In genomic region chr6:127120787-127121636, GRCh38 we compare ENCODE assay signal across 8 cellular contexts. TPM values are rescaled to one million over a fixed set of nuclear protein-coding genes. Genes with fewer than 3 reads are reported as not detected.
DNase-seq lines count a peak whose midpoint lies in the region; ATAC-seq, FAIRE-seq and TF ChIP-seq lines count a peak whose summit lies in the region.

No MANE protein-coding gene starts in this region.

- TF ChIP-seq CTCF in endothelial cell of umbilical vein (IDR thresholded peaks at IDR 0.05; ENCODE audit: extremely low read depth in 1 of 2, insufficient read depth in 1 of 2, low read depth in 1 of 2, low read length in 2 of 2) (peak; percentile 83 to 89), mesothelial cell of epicardium (IDR thresholded peaks at IDR 0.05; ENCODE audit: unreplicated experiment) (peak; percentile 68)

- TSS peak; percentile 2 for BruUV-seq in endothelial cell of umbilical vein (replicated peaks; lab: Mats Ljungman, UMichigan)

- H3K4me1 Mint-ChIP-seq in activated CD4-positive, alpha-beta memory T cell treated with anti-CD3 and anti-CD28 coated beads, Interleukin-2, amount 10 ng/mL, durations not matched to agents 7 days and 5 days, result peaks cover 25% of the 10 kb centered on the region
- peaks cover 39% of the 10 kb centered on the region for H3K4me1 Mint-ChIP-seq in mesothelial cell of epicardium

- peak; percentile 81 for FAIRE-seq in endothelial cell of umbilical vein (lab: Jason Lieb, UNC)

- peak overlapping the region; percentile 6 for H3K9ac ChIP-seq in endothelial cell of umbilical vein (replicated peaks; ENCODE audit: extremely low read depth, insufficient read depth, low read length)

- H3K4me1 ChIP-seq in endothelial cell of umbilical vein (ENCODE audit: control insufficient read depth, extremely low read depth, insufficient read depth, low read length), result peaks cover 19% of the 10 kb centered on the region

- H3K27me3 Mint-ChIP-seq in activated CD4-positive, alpha-beta memory T cell treated with anti-CD3 and anti-CD28 coated beads, Interleukin-2, amount 10 ng/mL, durations not matched to agents 7 days and 5 days, result peaks cover 75% of the 10 kb centered on the region
- peaks cover 51% of the 10 kb centered on the region for H3K27me3 Mint-ChIP-seq in mesothelial cell of epicardium (ENCODE audit: low read depth)

- H3K27ac Mint-ChIP-seq in activated CD4-positive, alpha-beta memory T cell treated with anti-CD3 and anti-CD28 coated beads, Interleukin-2, amount 10 ng/mL, durations not matched to agents 7 days and 5 days, result no peak overlapping the region
- H3K27ac Mint-ChIP-seq in mesothelial cell of epicardium, result peak overlapping the region; percentile 56

- H3K9me3 ChIP-seq in endothelial cell of umbilical vein (replicated peaks; ENCODE audit: control insufficient read depth, insufficient read depth, low read length), result no peaks in the 10 kb centered on the region

- DNase-seq in CD1c-positive myeloid dendritic cell (ENCODE audit: extremely low spot score), result peak; percentile 72
- peak; percentile 51 to 86 for DNase-seq in NCI-H526 (lab: John Stamatoyannopoulos, UW)
- peak; percentile 76 for DNase-seq in activated CD4-positive, alpha-beta memory T cell treated with anti-CD3 and anti-CD28 coated beads, Interleukin-2, amount 10 ng/mL, durations not matched to agents 7 days and 5 days
- peak; percentile 88 for DNase-seq in endothelial cell of umbilical vein (ENCODE audit: low read depth, low spot score)
- peak; percentile 77 to 90 for DNase-seq in mesothelial cell of epicardium (ENCODE audit: low spot score in 2 of 2, unreplicated experiment in 2 of 2)
- DNase-seq in stimulated activated CD8-positive, alpha-beta memory T cell treated with anti-CD3 and anti-CD28 coated beads, Interleukin-4, amount 100 ng/mL, for 48 hours, result peak; percentile 83

- no peak overlapping the region for H3K4me3 Mint-ChIP-seq in activated CD4-positive, alpha-beta memory T cell treated with anti-CD3 and anti-CD28 coated beads, Interleukin-2, amount 10 ng/mL, durations not matched to agents 7 days and 5 days
- peak overlapping the region; percentile 85 for H3K4me3 Mint-ChIP-seq in mesothelial cell of epicardium

- no peak for TF ChIP-seq POLR2A in endothelial cell of umbilical vein (IDR thresholded peaks at IDR 0.05; ENCODE audit: low read depth, low read length)

- H3K79me2 ChIP-seq in endothelial cell of umbilical vein (ENCODE audit: control insufficient read depth, insufficient read depth, low read length), result no peaks in the 10 kb centered on the region

- no peaks in the 10 kb centered on the region for H3K27me3 ChIP-seq in endothelial cell of umbilical vein (ENCODE audit: control insufficient read depth in 2 of 2, insufficient read depth in 2 of 2, low read length in 2 of 2)

- peak; percentile 59 for ATAC-seq in GM19372 (IDR thresholded peaks at IDR 0.05; ENCODE audit: low read depth, unreplicated experiment)
- peak; percentile 75 for ATAC-seq in HG03439 (IDR thresholded peaks at IDR 0.05; ENCODE audit: unreplicated experiment)

- H3K36me3 ChIP-seq in endothelial cell of umbilical vein (ENCODE audit: control insufficient read depth in 2 of 2, extremely low read depth in 1 of 2, insufficient read depth in 2 of 2, low read length in 2 of 2), result no peaks in the 10 kb centered on the region

- peak overlapping the region; percentile 79 for H2AFZ ChIP-seq in endothelial cell of umbilical vein (ENCODE audit: low read depth, low read length)

- no peaks in the 10 kb centered on the region for H4K20me1 ChIP-seq in endothelial cell of umbilical vein (replicated peaks; ENCODE audit: control insufficient read depth, extremely low read depth, insufficient read depth, low read length)

- H3K9me1 ChIP-seq in endothelial cell of umbilical vein (replicated peaks; ENCODE audit: control insufficient read depth, extremely low read depth, insufficient read depth, low read length), result no peaks in the 10 kb centered on the region

- dilution Hi-C loops in endothelial cell of umbilical vein (cut with MboI; ENCODE audit: extremely low pct_ligation_motif_present, low sequenced_read_pairs), result no loop called here

- peak overlapping the region; percentile 84 for H3K4me2 ChIP-seq in endothelial cell of umbilical vein (ENCODE audit: insufficient read depth, low read length)

- CTCF ChIA-PET in activated CD4-positive, alpha-beta memory T cell treated with anti-CD3 and anti-CD28 coated beads, Interleukin-2, amount 10 ng/mL, durations not matched to agents 7 days and 5 days (lab: Charles Lee), result interaction anchor here (1.0 to 1.2 kb wide), 3 partner anchors 70 to 1126 kb away, joined by 3 read pairs; no protein-coding TSS in a partner anchor
- CTCF ChIA-PET in endothelial cell of umbilical vein (lab: Charles Lee), result interaction anchor here (0.8 to 3.7 kb wide), 15 partner anchors 10 to 1126 kb away, joined by 3 to 33 read pairs (median 7); partner anchors contain the start of gene RNF146

- POLR2A ChIA-PET in activated CD4-positive, alpha-beta memory T cell treated with anti-CD3 and anti-CD28 coated beads, Interleukin-2, amount 10 ng/mL, durations not matched to agents 7 days and 5 days (lab: Charles Lee), result no interaction called here
- POLR2A ChIA-PET in endothelial cell of umbilical vein (lab: Charles Lee), result no interaction called here

- no peaks in the 10 kb centered on the region for H3K36me3 Mint-ChIP-seq in activated CD4-positive, alpha-beta memory T cell treated with anti-CD3 and anti-CD28 coated beads, Interleukin-2, amount 10 ng/mL, durations not matched to agents 7 days and 5 days (ENCODE audit: low read depth)
- H3K36me3 Mint-ChIP-seq in mesothelial cell of epicardium, result no peaks in the 10 kb centered on the region

- intact Hi-C loops in endothelial cell of umbilical vein (cut with micrococcal nuclease), result loop anchor here (1.0 to 5.0 kb wide), 13 partner anchors 26 to 1125 kb away; partner anchors contain the start of genes CENPW and RNF146

- no peaks in the 10 kb centered on the region for H3K9me3 Mint-ChIP-seq in activated CD4-positive, alpha-beta memory T cell treated with anti-CD3 and anti-CD28 coated beads, Interleukin-2, amount 10 ng/mL, durations not matched to agents 7 days and 5 days
- no peaks in the 10 kb centered on the region for H3K9me3 Mint-ChIP-seq in mesothelial cell of epicardium

- no peak overlapping the region for H3K27ac ChIP-seq in endothelial cell of umbilical vein (ENCODE audit: insufficient read depth, low read depth, low read length)

- H3K4me3 ChIP-seq in endothelial cell of umbilical vein (replicated peaks in 1 of 3; ENCODE audit: insufficient read depth in 1 of 3, low read depth in 1 of 3, low read length in 3 of 3), result peak overlapping the region; percentile 31 to 73 (median 59)

TF ChIP-seq in endothelial cell of umbilical vein, 7 proteins besides CTCF, POLR2A, EP300 and RAD21:
- TF ChIP-seq EZH2 (IDR thresholded peaks at IDR 0.05; ENCODE audit: borderline replicate concordance, low read depth, low read length, severe bottlenecking) (no peak), JUN (IDR thresholded peaks at IDR 0.05; ENCODE audit: borderline replicate concordance, insufficient read depth, insufficient read length, low read depth) (no peak), GATA2 (IDR thresholded peaks at IDR 0.05; ENCODE audit: insufficient read depth, insufficient read length, low read depth, low read length) (no peak), MYC (IDR thresholded peaks at IDR 0.05; ENCODE audit: low read depth, low read length) (no peak), FOS (IDR thresholded peaks at IDR 0.05; ENCODE audit: borderline replicate concordance, insufficient read depth, low read length) (peak; percentile 71), POLR2AphosphoS5 (IDR thresholded peaks at IDR 0.05; ENCODE audit: insufficient read depth, low read depth, low read length) (peak; percentile 27)
- TF ChIP-seq, protein P1, sequence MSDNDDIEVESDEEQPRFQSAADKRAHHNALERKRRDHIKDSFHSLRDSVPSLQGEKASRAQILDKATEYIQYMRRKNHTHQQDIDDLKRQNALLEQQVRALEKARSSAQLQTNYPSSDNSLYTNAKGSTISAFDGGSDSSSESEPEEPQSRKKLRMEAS (IDR thresholded peaks at IDR 0.05; ENCODE audit: insufficient read depth, insufficient read length), result no peak

RNA-seq across cellular contexts. Expression of gene RSPO3, which starts 2.5 kb away (rescaled TPM):
- not detected for total RNA-seq in activated CD4-positive, alpha-beta memory T cell treated with anti-CD3 and anti-CD28 coated beads, Interleukin-2, amount 10 ng/mL, durations not matched to agents 7 days and 5 days
- total RNA-seq in endothelial cell of umbilical vein (8.6 and 11.1 TPM in 2 replicates), mesothelial cell of epicardium (26.3 to 31.1 TPM (median 30.1 TPM) in 3 replicates)
- 1.1 and 1.8 TPM in 2 replicates for polyA plus RNA-seq in endothelial cell of umbilical vein
- 2.4 TPM in 2 replicates for polyA plus RNA-seq in endothelial cell of umbilical vein (2011; cell fraction: cytosol; rRNA removed)
- polyA plus RNA-seq in endothelial cell of umbilical vein (2011; cell fraction: nucleus; rRNA removed), result 1.8 and 2.1 TPM in 2 replicates
- polyA plus RNA-seq in endothelial cell of umbilical vein (2012), result 12.0 and 15.5 TPM in 2 replicates
- polyA minus RNA-seq in endothelial cell of umbilical vein, result 1.3 and 3.0 TPM in 2 replicates
- polyA minus RNA-seq in endothelial cell of umbilical vein (2011; cell fraction: cytosol; rRNA and poly(A)+ RNA removed), result not detected
- polyA minus RNA-seq in endothelial cell of umbilical vein (2011; cell fraction: nucleus; rRNA and poly(A)+ RNA removed), result 3.4 and 4.5 TPM in 2 replicates
